1 cellular context compared by ENCODE assay signal in the genomic region with DNA sequence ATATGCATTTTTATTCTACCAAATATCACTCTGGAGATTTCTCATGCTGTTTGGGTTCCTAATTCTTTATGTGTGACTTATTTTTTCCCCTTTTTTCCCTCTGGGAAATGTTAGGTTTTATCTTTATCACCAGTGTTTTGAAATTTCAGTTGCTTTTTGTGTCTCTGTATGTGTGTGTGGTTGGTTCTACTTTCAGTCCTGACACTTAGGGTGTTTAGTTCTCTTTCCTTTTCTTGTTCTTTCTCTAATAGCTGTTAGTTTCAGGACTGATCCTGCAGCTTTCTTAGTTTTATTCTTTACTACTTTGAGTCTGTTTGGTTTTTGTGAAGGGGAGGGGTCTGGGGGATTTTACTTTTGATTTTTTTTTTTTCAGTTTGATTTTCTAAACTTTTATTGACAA.
A peak's percentile ranks its signal among the peaks of the same experiment; 100 is the strongest.
TF ChIP-seq lines count a peak whose summit lies in the region.

No MANE protein-coding gene starts in this region.

TF ChIP-seq in GM12878, 131 proteins besides CTCF, POLR2A, EP300 and RAD21 (continued from another document):
- TF ChIP-seq MTA2 (IDR thresholded peaks at IDR 0.05; ENCODE audit: low read depth) (peak; percentile 75; the same call in 1 of the 2 replicates), IKZF1 (conservative IDR thresholded peaks at IDR 0.05) (peak; percentile 49; the same call in 1 of the 2 replicates)
